Comparison of ENCODE assay signal across 23 cellular contexts in genomic region chr20:19998990-19999705, GRCh38. TPM values are rescaled to one million over a fixed set of nuclear protein-coding genes. Genes with fewer than 3 reads are reported as not detected.
"Had no signal": no experiment of that assay in that cellular context is flagged by ENCODE, and none has a peak within 500 bp of the region (broad histone marks: within the 10 kb centered on the region; RNA-seq: fewer than 3 reads in every experiment).

No MANE protein-coding gene starts in this region.

- H3K9me3 ChIP-seq: gastrocnemius medialis, heart left ventricle, mucosa of descending colon had no signal

- DNase-seq: activated CD4-positive, alpha-beta T cell treated with anti-CD3 and anti-CD28 coated beads, Interleukin-2, amount 10 ng/mL, durations not matched to agents 7 days and 5 days; activated CD8-positive, alpha-beta memory T cell treated with anti-CD3 and anti-CD28 coated beads, Interleukin-2, amount 50 U/mL, for 48 hours; activated effector memory CD4-positive, alpha-beta T cell treated with Interleukin-2 at 50 U/mL for 16 hours; activated naive CD4-positive, alpha-beta T cell treated with anti-CD3 and anti-CD28 coated beads, Interleukin-2, amount 50 U/mL, for 16 hours; activated T-cell treated with anti-CD3 and anti-CD28 coated beads, Interleukin-2, amount 50 U/mL, for 48 hours; erythroblast; gastrocnemius medialis; heart left ventricle; mesenchymal stem cell; mucosa of descending colon; naive B cell; stimulated activated CD4-positive, alpha-beta T cell treated with anti-CD3 and anti-CD28 coated beads, Interleukin-4, amount 100 ng/mL, for 1 hour had no signal

- H3K9me3 Mint-ChIP-seq: activated CD4-positive, alpha-beta T cell treated with anti-CD3 and anti-CD28 coated beads, Interleukin-2, amount 10 ng/mL, durations not matched to agents 7 days and 5 days; naive B cell; neural crest cell; stimulated activated effector memory CD8-positive, alpha-beta T cell treated with anti-CD3 and anti-CD28 coated beads, Interleukin-12 subunit alpha, Interleukin-12 subunit beta, amount 100 ng/mL, for 72 hours; T-helper 1 cell treated with Interleukin-12 subunit alpha and Interleukin-12 subunit beta and Interleukin-4 antibody, amounts not matched to agents 30 μg/mL and 1 μg/mL, for 36 hours had no signal

- H3K4me3 Mint-ChIP-seq: activated CD4-positive, alpha-beta T cell treated with anti-CD3 and anti-CD28 coated beads, Interleukin-2, amount 10 ng/mL, durations not matched to agents 7 days and 5 days; naive B cell; neural crest cell; stimulated activated effector memory CD8-positive, alpha-beta T cell treated with anti-CD3 and anti-CD28 coated beads, Interleukin-12 subunit alpha, Interleukin-12 subunit beta, amount 100 ng/mL, for 72 hours; T-helper 1 cell treated with Interleukin-12 subunit alpha and Interleukin-12 subunit beta and Interleukin-4 antibody, amounts not matched to agents 30 μg/mL and 1 μg/mL, for 36 hours had no signal

- H3K4me2 ChIP-seq: smooth muscle cell had no signal

- ATAC-seq: activated CD4-positive, CD25-positive, alpha-beta regulatory T cell treated with anti-CD3 and anti-CD28 coated beads, Interleukin-2, amount 50 U/mL, for 24 hours; gastrocnemius medialis; heart left ventricle; mucosa of descending colon; sciatic nerve; stimulated activated effector memory CD8-positive, alpha-beta T cell treated with anti-CD3 and anti-CD28 coated beads, Interleukin-12 subunit alpha, Interleukin-12 subunit beta, amount 100 ng/mL, for 72 hours had no signal

- H3K27ac Mint-ChIP-seq: activated CD4-positive, alpha-beta T cell treated with anti-CD3 and anti-CD28 coated beads, Interleukin-2, amount 10 ng/mL, durations not matched to agents 7 days and 5 days; naive B cell; stimulated activated effector memory CD8-positive, alpha-beta T cell treated with anti-CD3 and anti-CD28 coated beads, Interleukin-12 subunit alpha, Interleukin-12 subunit beta, amount 100 ng/mL, for 72 hours; T-helper 1 cell treated with Interleukin-12 subunit alpha and Interleukin-12 subunit beta and Interleukin-4 antibody, amounts not matched to agents 30 μg/mL and 1 μg/mL, for 36 hours had no signal

- H3K36me3 Mint-ChIP-seq: naive B cell; stimulated activated effector memory CD8-positive, alpha-beta T cell treated with anti-CD3 and anti-CD28 coated beads, Interleukin-12 subunit alpha, Interleukin-12 subunit beta, amount 100 ng/mL, for 72 hours had no signal

- H3K4me3 ChIP-seq: gastrocnemius medialis, heart left ventricle, mucosa of descending colon, smooth muscle cell had no signal

- H3K27me3 ChIP-seq: gastrocnemius medialis, heart left ventricle had no signal

RNA-seq across cellular contexts. Expression of gene CFAP61, which starts 53.2 kb away (rescaled TPM):
- total RNA-seq: activated CD4-positive, alpha-beta T cell treated with anti-CD3 and anti-CD28 coated beads, Interleukin-2, amount 10 ng/mL, durations not matched to agents 7 days and 5 days; astrocyte; chondrocyte; kidney epithelial cell; omental fat pad; pulmonary artery endothelial cell; smooth muscle cell had no signal
- polyA plus RNA-seq: smooth muscle cell had no signal
